Comparison of ENCODE assay signal across 7 cellular contexts in the genomic region with DNA sequence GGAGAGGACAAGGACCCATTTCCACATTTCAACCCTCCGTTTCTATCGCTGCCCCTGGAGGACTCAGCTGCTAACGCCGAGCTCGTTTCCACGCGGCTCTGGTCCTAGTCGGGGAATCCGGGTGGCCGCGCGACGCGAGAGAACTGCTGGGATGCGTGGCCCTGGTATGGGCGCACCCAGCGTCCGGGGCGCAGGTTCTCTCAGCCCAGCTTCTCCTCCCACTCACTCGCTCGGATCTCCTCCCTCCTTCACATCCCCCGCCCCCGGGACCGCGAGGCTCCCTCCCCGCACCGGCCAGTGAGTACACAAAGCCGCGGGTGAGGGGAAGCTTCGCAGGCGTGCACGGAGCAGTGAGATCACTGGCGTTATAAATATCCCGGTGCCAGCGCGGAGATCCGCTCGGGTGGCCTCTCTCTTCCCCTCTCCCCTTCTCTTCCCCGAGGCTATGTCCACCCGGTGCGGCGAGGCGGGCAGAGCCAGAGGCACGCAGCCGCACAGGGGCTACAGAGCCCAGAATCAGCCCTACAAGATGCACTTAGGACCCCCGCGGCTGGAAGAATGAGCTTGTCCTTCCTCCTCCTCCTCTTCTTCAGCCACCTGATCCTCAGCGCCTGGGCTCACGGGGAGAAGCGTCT. TPM values are rescaled to one million over a fixed set of nuclear protein-coding genes. Genes with fewer than 3 reads are reported as not detected.
DNase-seq lines count a peak whose midpoint lies in the region; ATAC-seq and TF ChIP-seq lines count a peak whose summit lies in the region.

FGF5 (plus strand) TSS at position 398 of the 635 bp plus-strand sequence; CDS start at position 559, 161 bp downstream.

- H3K9me3 ChIP-seq in SJCRH30 (replicated peaks) = no peaks in the 10 kb centered on the region
- H3K9me3 ChIP-seq in right lobe of liver = no peaks in the 10 kb centered on the region
- H3K9me3 ChIP-seq in suprapubic skin = no peaks in the 10 kb centered on the region

- TF ChIP-seq POLR2A in right lobe of liver (IDR thresholded peaks at IDR 0.05) (no peak), suprapubic skin (IDR thresholded peaks at IDR 0.05) (no peak)

- DNase-seq in ELR (ENCODE audit: low read depth) (peak; percentile 96), SJCRH30 (peak; percentile 75 to 81), coronary artery (ENCODE audit: low spot score) (no peak), right lobe of liver (no peak), suprapubic skin (ENCODE audit: low spot score in 2 of 2) (peak in 1 of 2 donors; percentile 61)

- intact Hi-C loops in right lobe of liver (cut with DNase I) = no loop called here

- peak within 1 kb of the TSS; percentile 62 for H3K4me3 ChIP-seq in SJCRH30
- H3K4me3 ChIP-seq in coronary artery = peak within 1 kb of the TSS; percentile 70
- H3K4me3 ChIP-seq in right lobe of liver = peak within 1 kb of the TSS in 1 of 3 donors; percentile 4
- H3K4me3 ChIP-seq in suprapubic skin = peak within 1 kb of the TSS; percentile 52

- WGBS in right lobe of liver (ENCODE audit: insufficient coverage, low coverage, low lambda C conversion rate, missing lambda C conversion rate) = 2% methylated on average over 19 of the region's 50 CpGs
- under 1% methylated on average over 42 of the region's 50 CpGs for WGBS in suprapubic skin

- H3K36me3 ChIP-seq in SJCRH30 (no peaks in the 10 kb centered on the region), right lobe of liver (no peaks in the 10 kb centered on the region), suprapubic skin (no peaks in the 10 kb centered on the region)

- H3K27me3 ChIP-seq in SJCRH30 (no peaks in the 10 kb centered on the region), right lobe of liver (peaks cover 4 to 28% of the 10 kb centered on the region in 2 donors), suprapubic skin (peaks cover 85% of the 10 kb centered on the region)

- TF ChIP-seq CTCF in coronary artery (IDR thresholded peaks at IDR 0.05) (no peak), right lobe of liver (IDR thresholded peaks at IDR 0.05) (no peak), suprapubic skin (IDR thresholded peaks at IDR 0.05) (no peak)

- no peak for TF ChIP-seq EP300 in suprapubic skin (IDR thresholded peaks at IDR 0.05)

- peaks cover 3% of the 10 kb centered on the region; the same call in 1 of the 2 replicates for H3K4me1 ChIP-seq in SJCRH30
- H3K4me1 ChIP-seq in right lobe of liver = peaks cover 0 to 8% (median 0%) of the 10 kb centered on the region in 4 donors
- H3K4me1 ChIP-seq in suprapubic skin = peaks cover 32% of the 10 kb centered on the region

- ATAC-seq in HG02759 (IDR thresholded peaks at IDR 0.05; ENCODE audit: unreplicated experiment) = peak; percentile 48
- ATAC-seq in right lobe of liver = peak; percentile 9 to 49 (median 38)
- no peak for ATAC-seq in HG03342 (IDR thresholded peaks at IDR 0.05; ENCODE audit: unreplicated experiment)

- no peak within 1 kb of the TSS for H3K27ac ChIP-seq in SJCRH30
- no peak within 1 kb of the TSS for H3K27ac ChIP-seq in coronary artery
- H3K27ac ChIP-seq in right lobe of liver = no peak within 1 kb of the TSS
- no peak within 1 kb of the TSS for H3K27ac ChIP-seq in suprapubic skin

RNA-seq across cellular contexts. Expression of gene FGF5, which starts in this region (rescaled TPM):
- 0.12 and 0.15 TPM in 2 replicates for total RNA-seq in SJCRH30 (2014; rRNA removed; shearing (Covaris generic))
- total RNA-seq in right lobe of liver = not detected
- total RNA-seq in suprapubic skin = under 1 TPM in 2 of 4 donors, not detected in 2; 0.25 to 0.52 TPM

Comparison
In these comparisons a context has a peak if more than half of its experiments do, and no peak if none do; other contexts are left out.
1. Peak in DNase-seq and H3K4me3 ChIP-seq in SJCRH30; RNA of the gene not detected or under 1 TPM.
2. Peak in ATAC-seq in right lobe of liver; RNA of the gene not detected or under 1 TPM.